ENCODE assay signal across 13 cellular contexts in the genomic region with DNA sequence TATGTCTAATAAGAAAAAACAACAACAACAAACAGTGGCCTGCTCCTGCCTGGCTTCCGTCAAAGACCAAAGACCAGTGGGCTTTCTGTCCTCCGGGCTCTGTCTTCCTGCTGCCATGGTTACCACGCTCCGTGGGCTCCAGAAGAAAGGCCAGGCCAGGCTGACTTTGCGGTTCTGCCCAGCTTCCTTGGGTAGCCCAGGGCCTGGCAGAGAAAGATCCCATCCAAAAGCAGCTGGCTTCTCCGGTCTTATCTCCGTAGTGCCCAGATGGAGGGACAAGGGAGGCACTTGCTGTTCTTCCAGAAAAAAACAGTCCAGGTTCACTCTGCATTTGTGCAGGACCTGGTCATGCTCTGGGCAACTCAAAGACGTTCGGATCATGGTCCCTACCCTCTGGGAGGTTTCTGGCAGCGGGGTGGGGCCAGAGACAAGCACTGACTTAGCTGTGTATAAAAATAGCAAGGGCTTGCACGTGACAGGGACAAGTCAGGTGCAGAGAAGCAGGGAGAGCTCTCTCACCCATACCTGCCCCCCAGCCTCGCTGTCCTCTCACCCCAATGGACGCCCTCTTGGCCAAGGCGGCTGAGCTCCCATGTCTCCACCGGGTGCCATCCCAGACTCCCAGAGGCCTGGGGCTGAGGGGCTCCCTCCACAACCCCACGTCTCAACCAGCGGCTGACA.
DNase-seq lines count a peak whose midpoint lies in the region; ATAC-seq and TF ChIP-seq lines count a peak whose summit lies in the region.
"Had no signal": no experiment of that assay in that cellular context is flagged by ENCODE, and none has a peak within 500 bp of the region (broad histone marks: within the 10 kb centered on the region; RNA-seq: fewer than 3 reads in every experiment).

No MANE protein-coding gene starts in this region.

- no peak overlapping the region for H3K27ac Mint-ChIP-seq in chondrocyte (ENCODE audit: unreplicated experiment)
- H3K27ac Mint-ChIP-seq: activated CD4-positive, alpha-beta memory T cell treated with anti-CD3 and anti-CD28 coated beads, Interleukin-2, amount 10 ng/mL, durations not matched to agents 7 days and 5 days; T-cell had no signal

- H3K4me3 Mint-ChIP-seq in chondrocyte (ENCODE audit: unreplicated experiment), result no peak overlapping the region
- H3K4me3 Mint-ChIP-seq: activated CD4-positive, alpha-beta memory T cell treated with anti-CD3 and anti-CD28 coated beads, Interleukin-2, amount 10 ng/mL, durations not matched to agents 7 days and 5 days; T-cell had no signal

- no peak for TF ChIP-seq CTCF in WERI-Rb-1 (IDR thresholded peaks at IDR 0.05; ENCODE audit: low read depth, low read length)
- no peak for TF ChIP-seq CTCF in thyroid gland (IDR thresholded peaks at IDR 0.05)
- no peak for TF ChIP-seq CTCF in A673 (conservative IDR thresholded peaks at IDR 0.05; ENCODE audit: low read depth, low read length)
- no peak for TF ChIP-seq CTCF in chondrocyte (IDR thresholded peaks at IDR 0.05)

- DNase-seq in WERI-Rb-1, result peak; percentile 67
- peak; percentile 49 to 94 (median 77) for DNase-seq in head of caudate nucleus
- DNase-seq in mucosa of gallbladder (ENCODE audit: low spot score), result peak; percentile 87
- DNase-seq in thyroid gland, result peak; percentile 93 to 95
- DNase-seq in A673 (ENCODE audit: low spot score), result no peak
- no peak for DNase-seq in chondrocyte (ENCODE audit: low spot score)
- DNase-seq: activated CD4-positive, alpha-beta memory T cell treated with anti-CD3 and anti-CD28 coated beads, Interleukin-2, amount 10 ng/mL, durations not matched to agents 7 days and 5 days; DMS79 treated with DMSO at 0.1 percent for 48 hours; MV-4-11; T-cell had no signal

- H3K4me1 ChIP-seq in thyroid gland, result peaks cover 25 to 41% of the 10 kb centered on the region in 2 donors
- peaks cover 5% of the 10 kb centered on the region for H3K4me1 ChIP-seq in A673 (ENCODE audit: insufficient read depth, low read length, poor library complexity, severe bottlenecking)

- no peak for ATAC-seq in GM18870 (IDR thresholded peaks at IDR 0.05; ENCODE audit: unreplicated experiment)
- ATAC-seq: T-cell had no signal

- peak overlapping the region; percentile 39 for H3K27ac ChIP-seq in WERI-Rb-1
- peak overlapping the region; percentile 88 to 94 (median 90) for H3K27ac ChIP-seq in thyroid gland
- no peak overlapping the region for H3K27ac ChIP-seq in A673 (ENCODE audit: low read depth, low read length, poor library complexity, severe bottlenecking)
- H3K27ac ChIP-seq: upper lobe of left lung had no signal

- H3K4me3 ChIP-seq in WERI-Rb-1 (ENCODE audit: low read depth, low read length) (no peak overlapping the region), thyroid gland (replicated peaks in 1 of 3) (no peak overlapping the region), A673 (ENCODE audit: low read depth, low read length, poor library complexity, severe bottlenecking) (no peak overlapping the region)
- H3K4me3 ChIP-seq: pancreas, upper lobe of left lung had no signal

- H3K9me3 Mint-ChIP-seq in chondrocyte (ENCODE audit: low read depth), result peaks cover 7% of the 10 kb centered on the region

- H3K27me3 Mint-ChIP-seq in chondrocyte (ENCODE audit: low read depth), result no peaks in the 10 kb centered on the region
- H3K27me3 Mint-ChIP-seq: activated CD4-positive, alpha-beta memory T cell treated with anti-CD3 and anti-CD28 coated beads, Interleukin-2, amount 10 ng/mL, durations not matched to agents 7 days and 5 days; T-cell had no signal

- BruUV-seq in A673 (replicated peaks; lab: Mats Ljungman, UMichigan), result no TSS peak

- H3K36me3 ChIP-seq in WERI-Rb-1, result no peaks in the 10 kb centered on the region
- H3K36me3 ChIP-seq in thyroid gland, result no peaks in the 10 kb centered on the region
- H3K36me3 ChIP-seq in A673 (ENCODE audit: insufficient read depth, low read length, poor library complexity, severe bottlenecking), result no peaks in the 10 kb centered on the region
- H3K36me3 ChIP-seq: pancreas, upper lobe of left lung had no signal

- TF ChIP-seq POLR2A in thyroid gland (IDR thresholded peaks at IDR 0.05), result peak in 1 of 2 donors; percentile 74

- intact Hi-C loops in head of caudate nucleus (cut with DNase I) (no loop called here), thyroid gland (cut with DNase I) (no loop called here), A673 (cut with micrococcal nuclease; ENCODE audit: unreplicated experiment) (no loop called here)

- H3K36me3 Mint-ChIP-seq in chondrocyte (ENCODE audit: low read depth), result peaks cover 2% of the 10 kb centered on the region

- CTCF ChIA-PET in A673 (lab: Charles Lee), result no interaction called here

- WGBS in thyroid gland, 2 donors, result 45 to 66% methylated on average over 11 to 17 of the region's 17 CpGs

- no peaks in the 10 kb centered on the region for H3K27me3 ChIP-seq in WERI-Rb-1 (ENCODE audit: insufficient read depth, low read depth, severe bottlenecking)
- no peaks in the 10 kb centered on the region for H3K27me3 ChIP-seq in thyroid gland
- no peaks in the 10 kb centered on the region for H3K27me3 ChIP-seq in A673 (replicated peaks; ENCODE audit: insufficient read depth, low read depth, low read length, poor library complexity)
- H3K27me3 ChIP-seq: pancreas, upper lobe of left lung had no signal

- H3K9me3 ChIP-seq in WERI-Rb-1 (ENCODE audit: severe bottlenecking) (peaks cover 3% of the 10 kb centered on the region), thyroid gland (no peaks in the 10 kb centered on the region), A673 (ENCODE audit: low read depth, low read length, poor library complexity, severe bottlenecking) (no peaks in the 10 kb centered on the region)
- H3K9me3 ChIP-seq: pancreas, upper lobe of left lung had no signal

- peaks cover 7% of the 10 kb centered on the region for H3K4me1 Mint-ChIP-seq in chondrocyte (ENCODE audit: low read depth)

- POLR2A ChIA-PET in A673 (lab: Charles Lee; ENCODE audit: low non-redundant PET), result no interaction called here

Comparison
In these comparisons a context has a peak if more than half of its experiments do, and no peak if none do; other contexts are left out.
1. DNase-seq: peak in WERI-Rb-1 (single experiment), head of caudate nucleus (42 of 42), mucosa of gallbladder (single experiment) and thyroid gland (2 of 2); none in A673 (single experiment) and chondrocyte (single experiment).